8 cellular contexts compared by ENCODE assay signal in the genomic region with DNA sequence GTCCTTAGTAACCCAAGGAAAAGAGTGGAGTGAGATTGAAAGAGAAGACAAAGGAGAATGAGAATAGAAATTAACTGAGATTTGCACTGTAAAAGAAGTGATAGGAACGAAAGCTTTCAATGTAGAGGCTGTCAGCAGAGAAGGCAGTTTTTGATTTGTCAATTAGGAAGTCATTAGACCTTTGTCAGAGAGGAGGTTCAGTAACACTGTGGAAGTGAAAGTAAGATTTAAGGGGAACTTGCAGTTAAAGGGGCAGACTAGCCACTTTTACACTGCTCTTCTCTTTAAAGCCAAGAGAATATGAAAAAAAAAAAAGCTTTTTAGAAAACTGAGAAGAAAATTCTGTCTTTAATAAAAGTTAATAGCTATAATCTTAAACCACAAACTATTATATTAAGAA. TPM values are rescaled to one million over a fixed set of nuclear protein-coding genes. Genes with fewer than 3 reads are reported as not detected.
DNase-seq lines count a peak whose midpoint lies in the region; ATAC-seq and TF ChIP-seq lines count a peak whose summit lies in the region.

No MANE protein-coding gene starts in this region.

- no peaks in the 10 kb centered on the region for H3K79me1 ChIP-seq in mesendoderm (ENCODE audit: low read length)

- no peaks in the 10 kb centered on the region for H4K20me1 ChIP-seq in DOHH2 (ENCODE audit: control insufficient read depth, insufficient read depth, low read depth, low read length)
- H4K20me1 ChIP-seq in fibroblast of lung (ENCODE audit: control insufficient read depth, extremely low read depth, insufficient read depth, low read length): no peaks in the 10 kb centered on the region

- no peak overlapping the region for H3K4ac ChIP-seq in mesendoderm (ENCODE audit: low read depth, low read length)

- H3K56ac ChIP-seq in mesendoderm (ENCODE audit: low read length): no peak overlapping the region

- DNase-seq in fibroblast of lung (ENCODE audit: low read depth in 2 of 2) (peak in 1 of 2 donors; percentile 42), NCI-H345 treated with DMSO at 0.1 percent for 48 hours (lab: John Stamatoyannopoulos, UW; ENCODE audit: unreplicated experiment) (no peak), ACHN (no peak), cerebellum (ENCODE audit: low spot score) (no peak), mesendoderm (no peak)

- WGBS in mesendoderm (ENCODE audit: extremely low coverage, insufficient coverage, low lambda C conversion rate): no CpG with 5 or more reads among the region's 1 CpG

- H3K36me3 ChIP-seq in DOHH2 (ENCODE audit: control insufficient read depth, low read length) (peaks cover 63% of the 10 kb centered on the region), fibroblast of lung (ENCODE audit: control insufficient read depth, insufficient read depth, low read length) (no peaks in the 10 kb centered on the region), mesendoderm (ENCODE audit: control insufficient read depth, insufficient read depth, low read length) (no peaks in the 10 kb centered on the region)

- ATAC-seq in GM21447 (IDR thresholded peaks at IDR 0.05; ENCODE audit: unreplicated experiment) (peak; percentile 92), HG03565 (IDR thresholded peaks at IDR 0.05; ENCODE audit: unreplicated experiment) (peak; percentile 93)

- TF ChIP-seq CTCF in DOHH2 (IDR thresholded peaks at IDR 0.05; ENCODE audit: low read depth, low read length, poor library complexity, severe bottlenecking) (no peak), fibroblast of lung (conservative IDR thresholded peaks at IDR 0.05 in 1 of 2, IDR thresholded peaks at IDR 0.05 in 1 of 2; ENCODE audit: low read depth in 1 of 2, low read length in 2 of 2) (no peak)

- peaks cover 20% of the 10 kb centered on the region for H3F3A ChIP-seq in DOHH2 (ENCODE audit: control insufficient read depth, insufficient read depth)

- H3K4me3 ChIP-seq in DOHH2 (ENCODE audit: low read length) (peak overlapping the region; percentile 55), fibroblast of lung (replicated peaks in 1 of 4; ENCODE audit: control extremely low read depth in 1 of 4, insufficient read depth in 1 of 4, low read depth in 3 of 4, low read length in 4 of 4) (no peak overlapping the region), mesendoderm (ENCODE audit: low read length) (no peak overlapping the region)

- H3K4me1 ChIP-seq in DOHH2 (ENCODE audit: control insufficient read depth, low read length) (peaks cover 65% of the 10 kb centered on the region), fibroblast of lung (ENCODE audit: control insufficient read depth, extremely low read depth, insufficient read depth, low read length) (no peaks in the 10 kb centered on the region), mesendoderm (ENCODE audit: control insufficient read depth, low read depth, low read length) (no peaks in the 10 kb centered on the region)

- no peak overlapping the region for H4K8ac ChIP-seq in mesendoderm (ENCODE audit: low read depth, low read length)

- H3K27ac ChIP-seq in DOHH2 (ENCODE audit: low read depth, low read length) (peak overlapping the region; percentile 68), fibroblast of lung (ENCODE audit: insufficient read depth, low read length) (no peak overlapping the region), mesendoderm (ENCODE audit: low read depth, low read length) (no peak overlapping the region)

- no peak overlapping the region for H4K5ac ChIP-seq in mesendoderm (ENCODE audit: low read length)

- in situ Hi-C loops in ACHN (cut with HindIII; ENCODE audit: low pct_ligation_motif_present, low pct_unique_long_range_greater_than_20kb, low sequenced_read_pairs): no loop called here

- no peak overlapping the region for H2BK5ac ChIP-seq in mesendoderm (ENCODE audit: low read length)

- H3K27me3 ChIP-seq in DOHH2 (ENCODE audit: control insufficient read depth, low read length) (no peaks in the 10 kb centered on the region), fibroblast of lung (ENCODE audit: control insufficient read depth, insufficient read depth, low read length) (no peaks in the 10 kb centered on the region), mesendoderm (ENCODE audit: insufficient read depth, low read length, poor library complexity) (no peaks in the 10 kb centered on the region)

- no peak overlapping the region for H2BK15ac ChIP-seq in mesendoderm (replicated peaks; ENCODE audit: low read depth)

- H3K79me2 ChIP-seq in DOHH2 (ENCODE audit: control insufficient read depth, low read length) (peaks cover 59% of the 10 kb centered on the region), fibroblast of lung (ENCODE audit: control insufficient read depth, insufficient read depth, low read length) (no peaks in the 10 kb centered on the region), mesendoderm (ENCODE audit: control insufficient read depth, insufficient read depth, low read length) (no peaks in the 10 kb centered on the region)

- H2BK120ac ChIP-seq in mesendoderm (ENCODE audit: low read depth, low read length): no peak overlapping the region

- H2AK5ac ChIP-seq in mesendoderm (ENCODE audit: low read length): no peak overlapping the region

- peak overlapping the region; percentile 65 for H3K4me2 ChIP-seq in DOHH2 (ENCODE audit: low read length)
- H3K4me2 ChIP-seq in fibroblast of lung (ENCODE audit: extremely low read depth, insufficient read depth, low read length): no peak overlapping the region
- H3K4me2 ChIP-seq in mesendoderm (ENCODE audit: low read length): no peak overlapping the region

- H3K9ac ChIP-seq in fibroblast of lung (ENCODE audit: insufficient read depth, low read length) (no peak overlapping the region), mesendoderm (ENCODE audit: low read length) (no peak overlapping the region)

- no peak overlapping the region for H3K18ac ChIP-seq in mesendoderm (ENCODE audit: low read length)

- peak overlapping the region; percentile 73 for H2AFZ ChIP-seq in fibroblast of lung (ENCODE audit: low read length)

- 0 out of 2 replicates have a peak, but pooled peaks cover 5% of the 10 kb centered on the region for H3K9me3 ChIP-seq in DOHH2 (ENCODE audit: control insufficient read depth, insufficient read depth, low read length)
- no peaks in the 10 kb centered on the region for H3K9me3 ChIP-seq in fibroblast of lung (ENCODE audit: control insufficient read depth, insufficient read depth, low read depth, low read length)

- H3K9me2 ChIP-seq in DOHH2 (replicated peaks; ENCODE audit: control insufficient read depth, low read length): no peaks in the 10 kb centered on the region

- no peak overlapping the region for H3K23ac ChIP-seq in mesendoderm (ENCODE audit: low read length)

RNA-seq across cellular contexts. Expression of a gene that starts 11.5 kb away (rescaled TPM):
- 1.5 and 4.6 TPM in 2 replicates for total RNA-seq in fibroblast of lung
- polyA plus RNA-seq in fibroblast of lung: 0.26 and 1.7 TPM in 2 replicates
- polyA plus RNA-seq in fibroblast of lung (2012): 0.23 and 1.5 TPM in 2 replicates
- polyA minus RNA-seq in fibroblast of lung (ENCODE audit: low replicate concordance): 3.3 TPM in 1 of 2 replicates, not detected in the other
- total RNA-seq in cerebellum: 0.27 TPM
- 0.20 TPM for polyA plus RNA-seq in mesendoderm (2013, experiment 1 of 2)
- 0.11 TPM for polyA plus RNA-seq in mesendoderm (2013, experiment 2 of 2)
